14 cellular contexts compared by ENCODE assay signal in the genomic region with DNA sequence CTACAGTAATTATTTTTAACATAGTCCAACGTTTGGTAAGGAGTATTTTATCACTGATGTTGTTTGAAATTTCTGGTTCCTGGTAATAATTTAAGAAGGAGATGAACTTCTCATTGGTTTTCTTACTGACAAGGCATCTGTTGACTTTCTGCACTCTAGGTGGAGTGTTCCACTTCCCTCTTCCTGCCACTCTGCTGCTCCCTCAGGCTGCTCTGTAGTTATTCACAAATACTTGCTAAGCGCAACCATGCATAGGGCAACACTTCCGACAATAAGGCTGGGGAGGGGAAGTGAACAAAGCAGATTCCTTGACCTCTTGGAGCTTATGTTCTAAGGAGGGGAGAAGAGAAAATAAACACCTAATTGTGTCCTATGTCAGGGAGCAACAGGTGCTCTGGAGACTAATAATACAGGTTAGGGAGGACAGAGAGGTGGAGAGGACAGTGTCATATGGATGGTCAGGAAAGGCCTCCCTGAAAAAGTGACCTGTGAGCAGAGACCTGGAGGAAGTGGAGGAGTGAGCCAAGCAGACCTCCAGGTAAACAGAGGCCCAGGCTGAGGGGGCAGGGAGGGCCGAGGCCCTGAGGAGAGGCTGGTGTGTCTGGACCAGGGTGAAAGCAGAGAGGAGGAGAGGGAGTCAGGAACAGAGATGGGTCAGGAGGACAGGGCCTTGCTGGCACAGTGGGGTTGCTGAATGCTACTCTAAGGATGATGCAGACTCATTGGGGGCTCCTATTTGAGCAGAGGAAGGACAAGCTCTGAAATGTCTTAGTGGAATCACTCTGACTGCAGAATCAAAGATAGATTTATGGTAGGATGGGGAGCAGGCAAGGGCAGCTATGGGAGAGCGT.
"Had no signal": no experiment of that assay in that cellular context is flagged by ENCODE, and none has a peak within 500 bp of the region (broad histone marks: within the 10 kb centered on the region; RNA-seq: fewer than 3 reads in every experiment).

No MANE protein-coding gene starts in this region.

- H3K9me3 ChIP-seq: ascending aorta, esophagus squamous epithelium, lower lobe of right lung, spleen, tibial artery had no signal

- H3K27me3 ChIP-seq: ascending aorta, esophagus squamous epithelium, tibial artery had no signal

- H3K4me1 ChIP-seq: ascending aorta, esophagus squamous epithelium, tibial artery had no signal

- H3K36me3 ChIP-seq: ascending aorta, esophagus squamous epithelium, lower lobe of right lung, spleen, tibial artery had no signal

- H3K4me3 ChIP-seq: ascending aorta, esophagus squamous epithelium, lower lobe of right lung, spleen, tibial artery had no signal

- H3K27ac ChIP-seq: ascending aorta, esophagus squamous epithelium, lower lobe of right lung, tibial artery, VCaP had no signal

- DNase-seq: activated CD4-positive, CD25-positive, alpha-beta regulatory T cell treated with anti-CD3 and anti-CD28 coated beads, Interleukin-2, amount 50 U/mL, for 72 hours; activated CD8-positive, alpha-beta memory T cell treated with anti-CD3 and anti-CD28 coated beads for 24 hours; activated gamma-delta T cell; effector CD8-positive, alpha-beta T cell; esophagus squamous epithelium; lower lobe of right lung; nucleus accumbens; posterior cingulate gyrus; spleen; stimulated activated naive CD4-positive, alpha-beta T cell; substantia nigra; tibial artery had no signal
